ENCODE assay signal across 29 cellular contexts in the genomic region with DNA sequence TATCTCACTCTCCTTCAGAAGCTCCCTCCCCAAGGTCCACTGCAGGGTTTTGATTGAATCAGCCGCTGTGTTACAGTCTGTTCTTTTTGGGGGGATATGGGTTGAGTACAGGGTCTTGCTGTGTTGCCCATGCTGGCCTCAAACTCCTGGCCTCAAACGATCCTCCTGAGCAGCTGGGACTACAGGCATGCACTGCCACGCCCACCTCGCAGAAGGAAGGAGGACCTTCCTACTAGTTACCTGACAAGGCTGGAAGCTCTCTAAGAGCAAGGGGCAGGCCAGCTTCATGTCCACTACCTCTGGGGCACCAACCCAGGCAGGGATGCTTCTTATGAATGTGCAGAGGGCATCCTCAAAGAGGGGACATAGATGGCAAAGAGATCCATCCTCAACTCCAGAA. TPM values are rescaled to one million over a fixed set of nuclear protein-coding genes. Genes with fewer than 3 reads are reported as not detected.
"Had no signal": no experiment of that assay in that cellular context is flagged by ENCODE, and none has a peak within 500 bp of the region (broad histone marks: within the 10 kb centered on the region; RNA-seq: fewer than 3 reads in every experiment).

No MANE protein-coding gene starts in this region.

- DNase-seq: activated B cell treated with CpG ODN at 0.5 μM for 24 hours; activated CD4-positive, alpha-beta memory T cell treated with anti-CD3 and anti-CD28 coated beads, Interleukin-2, amount 10 ng/mL, durations not matched to agents 7 days and 5 days; activated CD4-positive, alpha-beta T cell treated with anti-CD3 and anti-CD28 coated beads for 36 hours; activated CD4-positive, alpha-beta T cell treated with anti-CD3 and anti-CD28 coated beads, Interleukin-2, amount 50 U/mL, for 1 hour; activated CD8-positive, alpha-beta memory T cell treated with anti-CD3 and anti-CD28 coated beads, Interleukin-2, amount 50 U/mL, for 48 hours; activated effector memory CD4-positive, alpha-beta T cell treated with anti-CD3 and anti-CD28 coated beads, Interleukin-2, amount 50 U/mL, for 16 hours; activated naive CD4-positive, alpha-beta T cell treated with Interleukin-2 at 50 U/mL for 16 hours; activated naive CD8-positive, alpha-beta T cell treated with anti-CD3 and anti-CD28 coated beads, Interleukin-2, amount 50 U/mL, for 24 hours; activated T-cell treated with anti-CD3 and anti-CD28 coated beads, Interleukin-2, amount 50 U/mL, for 1 hour; amniotic stem cell; NCI-H1092; NCI-H1417; NCI-H1930; NCI-H2171; NCI-H2227 treated with DMSO at 0.1 percent for 48 hours; NCI-H526; NK-92 treated with Interleukin-12 subunit alpha and Interleukin-12 subunit beta, amount 100 ng/mL, for 24 hours; OCI-M1; Right ventricle myocardium superior; RPMI8226; SJCRH30; SK-N-SH had no signal

- H3K4me1 ChIP-seq: SJCRH30 had no signal

- H3K36me3 ChIP-seq: SJCRH30 had no signal

- ATAC-seq: activated CD4-positive, alpha-beta T cell treated with anti-CD3 and anti-CD28 coated beads for 36 hours; activated naive CD4-positive, alpha-beta T cell treated with anti-CD3 and anti-CD28 coated beads, Interleukin-2, amount 50 U/mL, for 72 hours; activated naive CD8-positive, alpha-beta T cell treated with anti-CD3 and anti-CD28 coated beads, Interleukin-2, amount 50 U/mL, for 24 hours; Panc1 had no signal

- H3K9me3 ChIP-seq: SJCRH30, SK-N-SH had no signal

- H3K27ac ChIP-seq: KMS-11, SJCRH30 had no signal

- H3K4me3 ChIP-seq: SJCRH30 had no signal

RNA-seq across cellular contexts. Expression of gene MMP28, which starts 1.9 kb away (rescaled TPM):
- total RNA-seq: activated B cell treated with CpG ODN at 0.5 μM for 24 hours; activated CD4-positive, alpha-beta memory T cell treated with anti-CD3 and anti-CD28 coated beads, Interleukin-2, amount 10 ng/mL, durations not matched to agents 7 days and 5 days; SJCRH30; T-helper 1 cell treated with Interleukin-12 subunit alpha and Interleukin-12 subunit beta and Interleukin-4 antibody, amounts not matched to agents 30 ng/mL and 1 ng/mL, for 36 hours had no signal

RNA-seq across cellular contexts. Expression of gene C17orf50, which starts 36.7 kb away (rescaled TPM):
- total RNA-seq: activated B cell treated with CpG ODN at 0.5 μM for 24 hours; activated CD4-positive, alpha-beta memory T cell treated with anti-CD3 and anti-CD28 coated beads, Interleukin-2, amount 10 ng/mL, durations not matched to agents 7 days and 5 days; activated CD4-positive, alpha-beta T cell treated with anti-CD3 and anti-CD28 coated beads for 36 hours; activated naive CD4-positive, alpha-beta T cell treated with anti-CD3 and anti-CD28 coated beads, Interleukin-2, amount 50 U/mL, for 72 hours; astrocyte; MCF 10A; NCI-H460; Right ventricle myocardium superior; SJCRH30; T-helper 1 cell treated with Interleukin-12 subunit alpha and Interleukin-12 subunit beta and Interleukin-4 antibody, amounts not matched to agents 30 ng/mL and 1 ng/mL, for 36 hours had no signal

RNA-seq across cellular contexts. Expression of gene GAS2L2, which starts 44.3 kb away (rescaled TPM):
- total RNA-seq: activated B cell treated with CpG ODN at 0.5 μM for 24 hours; activated CD4-positive, alpha-beta memory T cell treated with anti-CD3 and anti-CD28 coated beads, Interleukin-2, amount 10 ng/mL, durations not matched to agents 7 days and 5 days; NCI-H460; SJCRH30; T-helper 1 cell treated with Interleukin-12 subunit alpha and Interleukin-12 subunit beta and Interleukin-4 antibody, amounts not matched to agents 30 ng/mL and 1 ng/mL, for 36 hours had no signal
